Comparison of ENCODE assay signal across 2 cellular contexts in genomic region chr7:97024209-97025129, GRCh38.
TF ChIP-seq lines count a peak whose summit lies in the region.

DLX5 (minus strand) TSS chr7:97024831; CDS start chr7:97024623, 208 bp downstream.

TF ChIP-seq in IMR-90, 13 proteins besides CTCF, POLR2A, EP300 and RAD21 (continued from another document):
- no peak for TF ChIP-seq MAZ (IDR thresholded peaks at IDR 0.05; ENCODE audit: borderline replicate concordance, low read depth, low read length)
- no peak for TF ChIP-seq USF2 (IDR thresholded peaks at IDR 0.05; ENCODE audit: low read depth, low read length)
- no peak for TF ChIP-seq BHLHE40 (IDR thresholded peaks at IDR 0.05; ENCODE audit: low read depth, low read length)
TF ChIP-seq in IMR-90: peak in this region for 0.

TF ChIP-seq in SK-N-SH treated with all-trans-retinoic acid at 6 μM for 48 hours, 23 proteins besides CTCF, POLR2A, EP300 and RAD21 (continued from another document):
- TF ChIP-seq TCF4 (CRISPR knock-in tag; IDR thresholded peaks at IDR 0.05; ENCODE audit: borderline replicate concordance) (no peak), POU6F1 (CRISPR knock-in tag; IDR thresholded peaks at IDR 0.05; ENCODE audit: borderline replicate concordance, low read depth) (no peak), ARNTL (CRISPR knock-in tag; IDR thresholded peaks at IDR 0.05; ENCODE audit: borderline replicate concordance, low read depth) (no peak), CSDC2 (CRISPR knock-in tag; IDR thresholded peaks at IDR 0.05) (no peak), TSHZ2 (CRISPR knock-in tag; IDR thresholded peaks at IDR 0.05) (no peak)
TF ChIP-seq in SK-N-SH treated with all-trans-retinoic acid at 6 μM for 48 hours: peak in this region for 0.
